In the genomic region with DNA sequence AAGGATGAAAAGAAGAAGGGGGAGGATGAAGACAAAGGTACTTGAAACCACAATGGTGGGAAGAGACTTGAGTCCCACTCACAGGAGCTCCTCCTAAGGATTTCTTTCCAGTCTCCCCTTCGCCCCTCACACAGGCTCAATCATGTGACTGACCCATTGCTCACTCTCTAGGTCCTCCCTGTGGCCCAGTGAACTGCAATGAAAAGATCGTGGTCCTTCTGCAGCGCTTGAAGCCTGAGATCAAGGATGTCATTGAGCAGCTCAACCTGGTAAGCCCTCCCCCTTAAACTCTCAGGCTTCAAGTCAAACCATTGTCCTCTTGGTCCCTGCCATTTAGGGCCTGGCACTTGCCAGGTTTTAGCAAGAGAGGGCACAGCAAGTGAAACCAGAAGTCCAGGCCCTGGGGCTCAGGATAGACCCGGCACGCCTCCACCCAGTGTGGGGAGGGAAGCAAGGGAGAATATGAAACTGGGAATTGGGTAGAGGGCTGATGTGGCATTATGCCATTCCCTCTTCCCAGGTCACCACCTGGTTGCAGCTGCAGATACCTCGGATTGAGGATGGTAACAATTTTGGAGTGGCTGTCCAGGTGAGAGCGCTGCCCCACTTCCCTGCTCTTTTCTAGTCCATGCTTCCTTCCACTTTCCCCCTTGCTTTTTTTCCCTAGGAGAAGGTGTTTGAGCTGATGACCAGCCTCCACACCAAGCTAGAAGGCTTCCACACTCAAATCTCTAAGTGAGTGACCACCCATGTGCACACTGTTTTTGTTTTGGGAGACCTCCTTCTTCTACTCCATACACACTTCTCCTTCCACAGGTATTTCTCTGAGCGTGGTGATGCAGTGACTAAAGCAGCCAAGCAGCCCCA, we compare ENCODE assay signal across 11 cellular contexts. TPM values are rescaled to one million over a fixed set of nuclear protein-coding genes. Genes with fewer than 3 reads are reported as not detected.
A peak's percentile ranks its signal among the peaks of the same experiment; 100 is the strongest.
DNase-seq lines count a peak whose midpoint lies in the region; ATAC-seq and TF ChIP-seq lines count a peak whose summit lies in the region.
"Had no signal": no experiment of that assay in that cellular context is flagged by ENCODE, and none has a peak within 500 bp of the region (broad histone marks: within the 10 kb centered on the region; RNA-seq: fewer than 3 reads in every experiment).

No MANE protein-coding gene starts in this region.

- no peak overlapping the region for H3K18ac ChIP-seq in mesenchymal stem cell (ENCODE audit: low read depth in 1 of 2, low read length in 2 of 2)

- TF ChIP-seq CTCF in CD4-positive, alpha-beta T cell (IDR thresholded peaks at IDR 0.05), result no peak
- no peak for TF ChIP-seq CTCF in OCI-LY3 (IDR thresholded peaks at IDR 0.05; ENCODE audit: low read depth, low read length)

- H2BK5ac ChIP-seq in mesenchymal stem cell (ENCODE audit: low read depth, low read length, poor library complexity, severe bottlenecking), result no peak overlapping the region

- peaks cover 69% of the 10 kb centered on the region for H3K4me1 Mint-ChIP-seq in CD4-positive, alpha-beta T cell (ENCODE audit: low read depth)

- H3K4ac ChIP-seq in mesenchymal stem cell (ENCODE audit: low read depth in 1 of 2, low read length in 2 of 2), result no peak overlapping the region

- peaks cover 27% of the 10 kb centered on the region for H3K79me1 ChIP-seq in mesenchymal stem cell (replicated peaks; ENCODE audit: low read length, poor library complexity, severe bottlenecking)

- no peak overlapping the region for H2BK15ac ChIP-seq in mesenchymal stem cell (ENCODE audit: low read depth, poor library complexity, severe bottlenecking)

- no peak overlapping the region for H2AK5ac ChIP-seq in mesenchymal stem cell (ENCODE audit: low read length, severe bottlenecking)

- no peak for DNase-seq in CD4-positive, alpha-beta T cell
- DNase-seq in mesenchymal stem cell (no peak), occipital lobe (lab: John Stamatoyannopoulos, UW) (no peak), NCI-H524 treated with DMSO at 0.1 percent for 48 hours (lab: John Stamatoyannopoulos, UW) (no peak)
- DNase-seq: activated CD4-positive, alpha-beta T cell treated with anti-CD3 and anti-CD28 coated beads, Interleukin-2, amount 50 U/mL, for 4 hours; EL; left lung; NCI-H526 treated with DMSO at 0.1 percent for 48 hours; stimulated activated CD4-positive, alpha-beta T cell treated with anti-CD3 and anti-CD28 coated beads, Interleukin-4, amount 100 ng/mL, for 4 hours had no signal

- no peak overlapping the region for H2BK120ac ChIP-seq in mesenchymal stem cell (ENCODE audit: low read depth, low read length)

- H2AFZ ChIP-seq in OCI-LY3 (ENCODE audit: low read depth, low read length) (no peak overlapping the region), mesenchymal stem cell (ENCODE audit: low read depth, low read length) (no peak overlapping the region)

- no peak overlapping the region for H2BK12ac ChIP-seq in mesenchymal stem cell (ENCODE audit: low read length in 2 of 2)

- no peaks in the 10 kb centered on the region for H3K9me3 ChIP-seq in CD4-positive, alpha-beta T cell (ENCODE audit: control insufficient read depth, low read length)
- H3K9me3 ChIP-seq in OCI-LY3 (ENCODE audit: insufficient read depth, low read length), result no peaks in the 10 kb centered on the region
- no peaks in the 10 kb centered on the region for H3K9me3 ChIP-seq in mesenchymal stem cell (ENCODE audit: control insufficient read depth, low read length)
- H3K9me3 ChIP-seq: left lung had no signal

- H3K27ac Mint-ChIP-seq in CD4-positive, alpha-beta T cell, result peak overlapping the region; percentile 85

- peak overlapping the region in 1 of 2 experiments; percentile 2 for H3K23ac ChIP-seq in mesenchymal stem cell (ENCODE audit: low read length in 2 of 2)

- H4K91ac ChIP-seq in mesenchymal stem cell (ENCODE audit: low read length), result peak overlapping the region; percentile 47

- 97% methylated on average over 8 of the region's 8 CpGs for WGBS in mesenchymal stem cell

- intact Hi-C loops in CD4-positive, alpha-beta T cell (cut with DNase I, micrococcal nuclease), result loop anchor here in 1 of 2 experiments (2.0 kb wide), 2 partner anchors 23 to 57 kb away; a partner anchor contains a TSS

- H3K4me2 ChIP-seq in OCI-LY3 (ENCODE audit: low read length) (peak overlapping the region; percentile 94; the same call in 1 of the 2 replicates), mesenchymal stem cell (ENCODE audit: low read length, poor library complexity, severe bottlenecking) (no peak overlapping the region)

- H3K9ac ChIP-seq in OCI-LY3 (ENCODE audit: low read length), result no peak overlapping the region
- no peak overlapping the region for H3K9ac ChIP-seq in mesenchymal stem cell (ENCODE audit: low read length)

- H3K9me3 Mint-ChIP-seq in CD4-positive, alpha-beta T cell, result no peaks in the 10 kb centered on the region

- H3K36me3 ChIP-seq in OCI-LY3 (replicated peaks; ENCODE audit: low read depth, low read length), result peaks cover 31% of the 10 kb centered on the region
- peaks cover 22 to 29% of the 10 kb centered on the region in 2 experiments for H3K36me3 ChIP-seq in mesenchymal stem cell (ENCODE audit: control insufficient read depth in 1 of 2, insufficient read depth in 2 of 2, low read depth in 1 of 2, low read length in 2 of 2)

- peak overlapping the region; percentile 94 for H3K4me3 Mint-ChIP-seq in CD4-positive, alpha-beta T cell

- no peaks in the 10 kb centered on the region for H3K27me3 ChIP-seq in CD4-positive, alpha-beta T cell (ENCODE audit: control insufficient read depth, insufficient read depth, low read length)
- H3K27me3 ChIP-seq in OCI-LY3 (ENCODE audit: low read depth, low read length) (no peaks in the 10 kb centered on the region), mesenchymal stem cell (ENCODE audit: control insufficient read depth in 1 of 2, insufficient read depth in 1 of 2, low read length in 2 of 2) (no peaks in the 10 kb centered on the region)
- H3K27me3 ChIP-seq: left lung had no signal

- peaks cover 54% of the 10 kb centered on the region for H3K36me3 Mint-ChIP-seq in CD4-positive, alpha-beta T cell (ENCODE audit: low read depth)

- POLR2A ChIA-PET in CD4-positive, alpha-beta T cell (lab: Charles Lee), result interaction anchor here (2.8 to 11.7 kb wide), 4 partner anchors 11 to 29 kb away, joined by 18 to 296 read pairs (median 94); a partner anchor contains a TSS

- no peak overlapping the region for H3K14ac ChIP-seq in mesenchymal stem cell (ENCODE audit: low read length in 2 of 2)

- H3K27ac ChIP-seq in CD4-positive, alpha-beta T cell (ENCODE audit: low read depth, low read length), result no peak overlapping the region
- H3K27ac ChIP-seq in OCI-LY3 (ENCODE audit: low read length), result peak overlapping the region; percentile 87; the same call in 1 of the 2 replicates
- H3K27ac ChIP-seq in mesenchymal stem cell (ENCODE audit: low read length, poor library complexity, severe bottlenecking), result no peak overlapping the region

- H3K79me2 ChIP-seq in OCI-LY3 (ENCODE audit: low read length), result peaks cover 52% of the 10 kb centered on the region

- no peaks in the 10 kb centered on the region for H3K27me3 Mint-ChIP-seq in CD4-positive, alpha-beta T cell

- H3K4me3 ChIP-seq in OCI-LY3 (ENCODE audit: low read length) (no peak overlapping the region), mesenchymal stem cell (ENCODE audit: insufficient read depth in 1 of 2, low read depth in 1 of 2, low read length in 2 of 2) (no peak overlapping the region)

- H4K8ac ChIP-seq in mesenchymal stem cell (ENCODE audit: low read length), result no peak overlapping the region

- CTCF ChIA-PET in CD4-positive, alpha-beta T cell (lab: Charles Lee), result interaction anchor here (0.7 to 5.0 kb wide), 6 partner anchors 9 to 159 kb away, joined by 3 to 33 read pairs (median 4); a partner anchor contains a TSS

- ATAC-seq in CD4-positive, alpha-beta T cell (ENCODE audit: poor library complexity), result no peak
- ATAC-seq in HG03108 (IDR thresholded peaks at IDR 0.05; ENCODE audit: unreplicated experiment), result no peak
- ATAC-seq: left lung had no signal

- H4K20me1 ChIP-seq in OCI-LY3 (ENCODE audit: insufficient read depth, low read length), result no peaks in the 10 kb centered on the region; the same call in 1 of the 2 replicates

- H3K4me1 ChIP-seq in OCI-LY3 (ENCODE audit: low read length) (peaks cover 31% of the 10 kb centered on the region), mesenchymal stem cell (ENCODE audit: control insufficient read depth, insufficient read depth, low read depth, low read length) (peaks cover 20% of the 10 kb centered on the region)

RNA-seq across cellular contexts. Expression of a gene that starts 1.8 kb away (rescaled TPM):
- 100 to 1,000 TPM; 166 to 171 TPM for total RNA-seq in CD4-positive, alpha-beta T cell
- 210 TPM for polyA plus RNA-seq in mesenchymal stem cell (2013, experiment 1 of 2)
- polyA plus RNA-seq in mesenchymal stem cell (2013, experiment 2 of 2), result 213 TPM
- 24.5 TPM for total RNA-seq in occipital lobe

RNA-seq across cellular contexts. Expression of a gene that starts 3.6 kb away (rescaled TPM):
- total RNA-seq in CD4-positive, alpha-beta T cell, result 10 to 100 TPM; 11.8 to 13.1 TPM
- 10.9 TPM for polyA plus RNA-seq in mesenchymal stem cell (2013, experiment 1 of 2)
- polyA plus RNA-seq in mesenchymal stem cell (2013, experiment 2 of 2), result 11.1 TPM
- 9.5 TPM for total RNA-seq in occipital lobe

RNA-seq across cellular contexts. Expression of a gene that starts 7.3 kb away (rescaled TPM):
- total RNA-seq in CD4-positive, alpha-beta T cell, result 1 to 10 TPM; 1.5 to 1.7 TPM
- polyA plus RNA-seq in mesenchymal stem cell (2013, experiment 1 of 2), result 0.21 TPM
- 0.12 TPM for polyA plus RNA-seq in mesenchymal stem cell (2013, experiment 2 of 2)
- total RNA-seq in occipital lobe, result not detected

RNA-seq across cellular contexts. Expression of a gene that starts 8.6 kb away (rescaled TPM):
- total RNA-seq in CD4-positive, alpha-beta T cell, result 10 to 100 TPM; 81.7 to 83.2 TPM
- 174 TPM for polyA plus RNA-seq in mesenchymal stem cell (2013, experiment 1 of 2)
- 169 TPM for polyA plus RNA-seq in mesenchymal stem cell (2013, experiment 2 of 2)
- 26.0 TPM for total RNA-seq in occipital lobe

RNA-seq across cellular contexts. Expression of a gene that starts 9.5 kb away (rescaled TPM):
- 10 to 100 TPM; 46.0 to 57.8 TPM for total RNA-seq in CD4-positive, alpha-beta T cell
- polyA plus RNA-seq in mesenchymal stem cell (2013, experiment 1 of 2), result 57.9 TPM
- polyA plus RNA-seq in mesenchymal stem cell (2013, experiment 2 of 2), result 54.2 TPM
- total RNA-seq in occipital lobe, result 20.4 TPM
